Comparison of ENCODE assay signal across 1 cellular context in genomic region chr14:64255756-64256155, GRCh38.
TF ChIP-seq lines count a peak whose summit lies in the region.

No MANE protein-coding gene starts in this region.

TF ChIP-seq in IMR-90, 13 proteins besides CTCF, POLR2A, EP300 and RAD21:
- TF ChIP-seq RCOR1 (IDR thresholded peaks at IDR 0.05; ENCODE audit: insufficient replicate concordance, low read length), result no peak
- no peak for TF ChIP-seq CHD1 (IDR thresholded peaks at IDR 0.05; ENCODE audit: low read depth, low read length)
- no peak for TF ChIP-seq MAZ (IDR thresholded peaks at IDR 0.05; ENCODE audit: borderline replicate concordance, low read depth, low read length)
- no peak for TF ChIP-seq MXI1 (IDR thresholded peaks at IDR 0.05; ENCODE audit: borderline replicate concordance, low read depth, low read length)
- no peak for TF ChIP-seq FOS (IDR thresholded peaks at IDR 0.05; ENCODE audit: low read depth, low read length)
- TF ChIP-seq USF2 (IDR thresholded peaks at IDR 0.05; ENCODE audit: low read depth, low read length), result no peak
- TF ChIP-seq BHLHE40 (IDR thresholded peaks at IDR 0.05; ENCODE audit: low read depth, low read length), result no peak
- TF ChIP-seq CEBPB (IDR thresholded peaks at IDR 0.05; ENCODE audit: low read depth, low read length), result no peak
- TF ChIP-seq NFE2L2 (IDR thresholded peaks at IDR 0.05; ENCODE audit: low read depth, low read length), result no peak
